Comparison of ENCODE assay signal across 6 cellular contexts in genomic region chr5:163579729-163580128, GRCh38.
"Had no signal": no experiment of that assay in that cellular context is flagged by ENCODE, and none has a peak within 500 bp of the region (broad histone marks: within the 10 kb centered on the region; RNA-seq: fewer than 3 reads in every experiment).

No MANE protein-coding gene starts in this region.

- H3K9me3 ChIP-seq: HAP-1 had no signal

- H3K4me2 ChIP-seq: GM23338 had no signal

- DNase-seq: H7, KG1 had no signal

- H2AFZ ChIP-seq: GM23338 had no signal

- H3K4me3 ChIP-seq: GM23338, HAP-1 had no signal

- H3K4me1 ChIP-seq: HAP-1 had no signal

- FAIRE-seq: HTR-8/SVneo had no signal

- H3K36me3 ChIP-seq: HAP-1 had no signal

- ATAC-seq: GM23338, HCT116 had no signal
